17 cellular contexts compared by ENCODE assay signal in genomic region chr2:96276787-96277499, GRCh38.
"Had no signal": no experiment of that assay in that cellular context is flagged by ENCODE, and none has a peak within 500 bp of the region (broad histone marks: within the 10 kb centered on the region; RNA-seq: fewer than 3 reads in every experiment).

No MANE protein-coding gene starts in this region.

- H3K4me3 ChIP-seq: coronary artery, heart left ventricle, right atrium auricular region, sigmoid colon, skin epidermis, uterus had no signal

- H3K27me3 Mint-ChIP-seq: naive B cell, type B pancreatic cell had no signal

- H3K4me3 Mint-ChIP-seq: naive B cell, nephron, type B pancreatic cell had no signal

- H2AFZ ChIP-seq: parathyroid adenoma had no signal

- H3K27ac ChIP-seq: coronary artery, heart left ventricle, parathyroid adenoma, right atrium auricular region, sigmoid colon, skin epidermis, uterus had no signal

- H3K9me3 Mint-ChIP-seq: naive B cell, nephron, type B pancreatic cell had no signal

- H3K4me1 ChIP-seq: heart left ventricle, parathyroid adenoma, right atrium auricular region, sigmoid colon, uterus had no signal

- H3K27me3 ChIP-seq: heart left ventricle, right atrium auricular region, sigmoid colon, uterus had no signal

- H3K27ac Mint-ChIP-seq: nephron, type B pancreatic cell had no signal

- H3K9me3 ChIP-seq: heart left ventricle, right atrium auricular region, sigmoid colon, uterus had no signal

- H3K4me1 Mint-ChIP-seq: naive B cell, nephron had no signal

- DNase-seq: effector CD8-positive, alpha-beta T cell; foreskin melanocyte; heart left ventricle; hippocampal formation; mesendoderm; naive B cell; sigmoid colon; stimulated activated CD4-positive, alpha-beta T cell treated with anti-CD3 and anti-CD28 coated beads, Interleukin-2, amount 100 ng/mL, for 24 hours; stimulated activated CD4-positive, alpha-beta T cell treated with anti-CD3 and anti-CD28 coated beads, Interleukin-4, amount 100 ng/mL, for 4 hours; stimulated activated naive CD4-positive, alpha-beta T cell treated with Interleukin-2 at 50 U/mL for 16 hours; uterus had no signal

- H3K9ac ChIP-seq: parathyroid adenoma had no signal

- H3K36me3 ChIP-seq: uterus had no signal
